In genomic region chr6:111356551-111356950, GRCh38 we compare ENCODE assay signal across 20 cellular contexts.
DNase-seq lines count a peak whose midpoint lies in the region; ATAC-seq and TF ChIP-seq lines count a peak whose summit lies in the region.
"Had no signal": no experiment of that assay in that cellular context is flagged by ENCODE, and none has a peak within 500 bp of the region (broad histone marks: within the 10 kb centered on the region; RNA-seq: fewer than 3 reads in every experiment).

No MANE protein-coding gene starts in this region.

- H3K4me1 ChIP-seq in mesenchymal stem cell (ENCODE audit: control insufficient read depth, insufficient read depth, low read depth, low read length): peaks cover 2% of the 10 kb centered on the region
- peaks cover 7% of the 10 kb centered on the region for H3K4me1 ChIP-seq in upper lobe of right lung
- H3K4me1 ChIP-seq: SJCRH30 had no signal

- H3K36me3 ChIP-seq in mesenchymal stem cell (ENCODE audit: control insufficient read depth in 1 of 2, insufficient read depth in 2 of 2, low read depth in 1 of 2, low read length in 2 of 2) (peaks cover 0 to 95% of the 10 kb centered on the region in 2 experiments), upper lobe of right lung (peaks cover 57% of the 10 kb centered on the region)

- 100% methylated on average over 1 of the region's 1 CpG for WGBS in mesenchymal stem cell

- DNase-seq in HuH-7.5 (ENCODE audit: low spot score) (peak; percentile 3), kidney tubule cell (ENCODE audit: low spot score) (peak; percentile 26), mesenchymal stem cell (no peak), upper lobe of right lung (no peak), SW 1271 (lab: John Stamatoyannopoulos, UW) (no peak), amygdala (lab: John Stamatoyannopoulos, UW) (no peak)
- DNase-seq: EL, H7, HFFc6, Kasumi-1, MG63, NCI-H1048, NCI-H1436 treated with DMSO at 0.1 percent for 48 hours, NCI-H2029, NCI-H446, NCI-H69, SJCRH30 had no signal

- H3K23ac ChIP-seq in mesenchymal stem cell (ENCODE audit: low read length in 2 of 2): no peak overlapping the region

- H2BK12ac ChIP-seq in mesenchymal stem cell (ENCODE audit: low read length in 2 of 2): no peak overlapping the region

- no peak for TF ChIP-seq CTCF in upper lobe of right lung (IDR thresholded peaks at IDR 0.05)

- no peaks in the 10 kb centered on the region for H3K9me3 ChIP-seq in mesenchymal stem cell (ENCODE audit: control insufficient read depth, low read length)
- no peaks in the 10 kb centered on the region for H3K9me3 ChIP-seq in upper lobe of right lung
- H3K9me3 ChIP-seq: MG63, SJCRH30 had no signal

- H3K4me2 ChIP-seq in mesenchymal stem cell (ENCODE audit: low read length, poor library complexity, severe bottlenecking): peak overlapping the region; percentile 16

- no peak overlapping the region for H3K4ac ChIP-seq in mesenchymal stem cell (ENCODE audit: low read depth in 1 of 2, low read length in 2 of 2)

- H3K27me3 ChIP-seq in mesenchymal stem cell (ENCODE audit: control insufficient read depth in 1 of 2, insufficient read depth in 1 of 2, low read length in 2 of 2) (no peaks in the 10 kb centered on the region), upper lobe of right lung (no peaks in the 10 kb centered on the region)
- H3K27me3 ChIP-seq: MG63, SJCRH30 had no signal

- H3K9ac ChIP-seq in mesenchymal stem cell (ENCODE audit: low read length): no peak overlapping the region

- H2BK120ac ChIP-seq in mesenchymal stem cell (ENCODE audit: low read depth, low read length): no peak overlapping the region

- intact Hi-C loops in upper lobe of right lung (cut with DNase I): no loop called here

- no peak overlapping the region for H3K18ac ChIP-seq in mesenchymal stem cell (ENCODE audit: low read depth in 1 of 2, low read length in 2 of 2)

- no peak overlapping the region for H4K91ac ChIP-seq in mesenchymal stem cell (ENCODE audit: low read length)

- no peak overlapping the region for H2AFZ ChIP-seq in mesenchymal stem cell (ENCODE audit: low read depth, low read length)

- no peak overlapping the region for H2AK5ac ChIP-seq in mesenchymal stem cell (ENCODE audit: low read length, severe bottlenecking)

- no peak overlapping the region for H2BK5ac ChIP-seq in mesenchymal stem cell (ENCODE audit: low read depth, low read length, poor library complexity, severe bottlenecking)

- H3K4me3 ChIP-seq in mesenchymal stem cell (ENCODE audit: insufficient read depth in 1 of 2, low read depth in 1 of 2, low read length in 2 of 2): no peak overlapping the region
- H3K4me3 ChIP-seq in upper lobe of right lung: no peak overlapping the region
- H3K4me3 ChIP-seq: MG63, SJCRH30 had no signal

- H4K8ac ChIP-seq in mesenchymal stem cell (ENCODE audit: low read length): no peak overlapping the region

- ATAC-seq in upper lobe of right lung (peak; percentile 63), HG03045 (IDR thresholded peaks at IDR 0.05; ENCODE audit: unreplicated experiment) (no peak)
- ATAC-seq: Panc1 had no signal

- no peak overlapping the region for H2BK15ac ChIP-seq in mesenchymal stem cell (ENCODE audit: low read depth, poor library complexity, severe bottlenecking)

- H3K14ac ChIP-seq in mesenchymal stem cell (ENCODE audit: low read length in 2 of 2): no peak overlapping the region

- no peaks in the 10 kb centered on the region for H3K79me1 ChIP-seq in mesenchymal stem cell (replicated peaks; ENCODE audit: low read length, poor library complexity, severe bottlenecking)

- H3K27ac ChIP-seq in mesenchymal stem cell (ENCODE audit: low read length, poor library complexity, severe bottlenecking) (peak overlapping the region; percentile 70), upper lobe of right lung (peak overlapping the region; percentile 1)
- H3K27ac ChIP-seq: HL-60, SJCRH30 had no signal

Comparison
In these comparisons a context has a peak if more than half of its experiments do, and no peak if none do; other contexts are left out.
1. DNase-seq: peak in HuH-7.5 (single experiment) and kidney tubule cell (single experiment); none in mesenchymal stem cell (single experiment), upper lobe of right lung (single experiment), SW 1271 (0 of 2) and amygdala (0 of 56).